Comparison of ENCODE assay signal across 1 cellular context in the genomic region with DNA sequence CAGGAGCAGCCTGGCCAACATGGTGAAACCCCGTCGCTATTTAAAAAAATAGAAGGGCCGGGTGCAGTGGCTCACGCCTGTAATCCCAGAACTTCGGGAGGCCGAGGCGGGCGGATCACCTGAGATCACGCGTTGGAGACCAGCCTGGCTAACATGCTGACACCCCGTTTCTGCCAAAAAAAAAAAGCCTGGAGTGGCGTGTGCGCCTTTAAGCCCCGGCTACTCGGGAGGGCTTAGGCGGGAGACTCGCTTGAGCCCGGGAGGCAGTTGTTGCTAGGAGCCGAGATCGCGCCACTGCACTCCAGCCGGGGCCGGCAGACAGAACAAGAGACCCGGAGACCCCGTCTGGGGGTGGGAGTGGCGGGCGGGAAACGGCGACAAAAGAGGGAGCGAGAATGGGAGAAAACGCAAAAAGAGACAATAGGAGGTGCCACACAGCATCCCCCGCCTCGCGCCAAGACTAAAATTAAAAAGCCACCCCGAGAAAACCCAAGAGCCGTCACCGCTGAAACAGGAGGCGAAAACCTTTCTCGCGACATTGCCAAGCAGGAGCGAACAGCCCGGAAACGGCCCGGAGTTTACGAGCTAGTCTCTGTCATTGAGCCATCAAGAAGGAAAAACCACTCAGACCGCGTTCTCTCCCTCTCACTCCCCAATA.
TF ChIP-seq lines count a peak whose summit lies in the region.
"Not testable (repeated sequence)": the region's sequence is repeated elsewhere in the genome, so short reads cannot be mapped to it uniquely, and the experiment has no call there.

No MANE protein-coding gene starts in this region.

TF ChIP-seq in K562, 482 proteins besides CTCF, POLR2A, EP300 and RAD21 (continued from another document and continues in another):
- TF ChIP-seq POLR2AphosphoS5 (IDR thresholded peaks at IDR 0.05; ENCODE audit: control insufficient read depth, insufficient read depth, low read depth, low read length) (peak; percentile 61; the same call in 1 of the 2 replicates), GABPB2 (CRISPR knock-in tag; conservative IDR thresholded peaks at IDR 0.05) (peak; percentile 98), TCFL5 (CRISPR knock-in tag; conservative IDR thresholded peaks at IDR 0.05) (peak; percentile 90), ZC3H4 (CRISPR knock-in tag; IDR thresholded peaks at IDR 0.05; ENCODE audit: borderline replicate concordance) (peak; percentile 98), TEAD1 (CRISPR knock-in tag; IDR thresholded peaks at IDR 0.05) (peak in 1 of 2 experiments; percentile 95; a peak in 2 of 4 replicates), NFXL1 (CRISPR knock-in tag; IDR thresholded peaks at IDR 0.05) (peak; percentile 96), ZNF778 (CRISPR knock-in tag; IDR thresholded peaks at IDR 0.05) (peak; percentile 93), ZFPM2 (CRISPR knock-in tag; IDR thresholded peaks at IDR 0.05) (peak; percentile 95), ZNF75A (CRISPR knock-in tag; IDR thresholded peaks at IDR 0.05) (peak; percentile 79; the same call in 1 of the 2 replicates), NR2F6 (CRISPR knock-in tag; IDR thresholded peaks at IDR 0.05) (peak; percentile 97), ELF4 (CRISPR knock-in tag; IDR thresholded peaks at IDR 0.05) (peak; percentile 100), HOXB6 (CRISPR knock-in tag; IDR thresholded peaks at IDR 0.05; ENCODE audit: borderline replicate concordance) (peak; percentile 97), LEF1 (IDR thresholded peaks at IDR 0.05) (peak; percentile 65; the same call in 1 of the 2 replicates), ZNF445 (CRISPR knock-in tag; IDR thresholded peaks at IDR 0.05; ENCODE audit: low read depth) (peak; percentile 98), ZFX (CRISPR knock-in tag; IDR thresholded peaks at IDR 0.05) (peak; percentile 34; the same call in 1 of the 2 replicates), ZNF431 (CRISPR knock-in tag; IDR thresholded peaks at IDR 0.05) (peak; percentile 38; the same call in 1 of the 2 replicates), SRF (CRISPR knock-in tag; IDR thresholded peaks at IDR 0.05) (peak; percentile 20 to 91; a peak in 3 of 4 replicates), CAMTA2 (CRISPR knock-in tag; conservative IDR thresholded peaks at IDR 0.05) (peak; percentile 95; the same call in 1 of the 2 replicates), ARHGAP35 (IDR thresholded peaks at IDR 0.05; ENCODE audit: partially characterized antibody) (peak; percentile 98), HMG20A (CRISPR knock-in tag; conservative IDR thresholded peaks at IDR 0.05) (peak; percentile 90), ATF7 (IDR thresholded peaks at IDR 0.05) (peak; percentile 67; the same call in 1 of the 2 replicates), POLR2B (IDR thresholded peaks at IDR 0.05; ENCODE audit: low read depth, partially characterized antibody) (peak; percentile 99), SUPT5H (IDR thresholded peaks at IDR 0.05) (peak; percentile 100), CXXC5 (CRISPR knock-in tag; IDR thresholded peaks at IDR 0.05) (peak; percentile 81), ZBED1 (IDR thresholded peaks at IDR 0.05) (0 out of 2 replicates have a peak, but pooled peaks have one; percentile 73), PHTF2 (CRISPR knock-in tag; IDR thresholded peaks at IDR 0.05) (peak; percentile 94)
- TF ChIP-seq, protein P1, sequence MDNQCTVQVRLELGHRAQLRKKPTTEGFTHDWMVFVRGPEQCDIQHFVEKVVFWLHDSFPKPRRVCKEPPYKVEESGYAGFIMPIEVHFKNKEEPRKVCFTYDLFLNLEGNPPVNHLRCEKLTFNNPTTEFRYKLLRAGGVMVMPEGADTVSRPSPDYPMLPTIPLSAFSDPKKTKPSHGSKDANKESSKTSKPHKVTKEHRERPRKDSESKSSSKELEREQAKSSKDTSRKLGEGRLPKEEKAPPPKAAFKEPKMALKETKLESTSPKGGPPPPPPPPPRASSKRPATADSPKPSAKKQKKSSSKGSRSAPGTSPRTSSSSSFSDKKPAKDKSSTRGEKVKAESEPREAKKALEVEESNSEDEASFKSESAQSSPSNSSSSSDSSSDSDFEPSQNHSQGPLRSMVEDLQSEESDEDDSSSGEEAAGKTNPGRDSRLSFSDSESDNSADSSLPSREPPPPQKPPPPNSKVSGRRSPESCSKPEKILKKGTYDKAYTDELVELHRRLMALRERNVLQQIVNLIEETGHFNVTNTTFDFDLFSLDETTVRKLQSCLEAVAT (IDR thresholded peaks at IDR 0.05) = peak; percentile 94 to 98
- TF ChIP-seq, protein P2, sequence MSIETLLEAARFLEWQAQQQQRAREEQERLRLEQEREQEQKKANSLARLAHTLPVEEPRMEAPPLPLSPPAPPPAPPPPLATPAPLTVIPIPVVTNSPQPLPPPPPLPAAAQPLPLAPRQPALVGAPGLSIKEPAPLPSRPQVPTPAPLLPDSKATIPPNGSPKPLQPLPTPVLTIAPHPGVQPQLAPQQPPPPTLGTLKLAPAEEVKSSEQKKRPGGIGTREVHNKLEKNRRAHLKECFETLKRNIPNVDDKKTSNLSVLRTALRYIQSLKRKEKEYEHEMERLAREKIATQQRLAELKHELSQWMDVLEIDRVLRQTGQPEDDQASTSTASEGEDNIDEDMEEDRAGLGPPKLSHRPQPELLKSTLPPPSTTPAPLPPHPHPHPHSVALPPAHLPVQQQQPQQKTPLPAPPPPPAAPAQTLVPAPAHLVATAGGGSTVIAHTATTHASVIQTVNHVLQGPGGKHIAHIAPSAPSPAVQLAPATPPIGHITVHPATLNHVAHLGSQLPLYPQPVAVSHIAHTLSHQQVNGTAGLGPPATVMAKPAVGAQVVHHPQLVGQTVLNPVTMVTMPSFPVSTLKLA (conservative IDR thresholded peaks at IDR 0.05) = peak in 1 of 2 experiments; percentile 53; a peak in 2 of 4 replicates
- TF ChIP-seq, protein P3, sequence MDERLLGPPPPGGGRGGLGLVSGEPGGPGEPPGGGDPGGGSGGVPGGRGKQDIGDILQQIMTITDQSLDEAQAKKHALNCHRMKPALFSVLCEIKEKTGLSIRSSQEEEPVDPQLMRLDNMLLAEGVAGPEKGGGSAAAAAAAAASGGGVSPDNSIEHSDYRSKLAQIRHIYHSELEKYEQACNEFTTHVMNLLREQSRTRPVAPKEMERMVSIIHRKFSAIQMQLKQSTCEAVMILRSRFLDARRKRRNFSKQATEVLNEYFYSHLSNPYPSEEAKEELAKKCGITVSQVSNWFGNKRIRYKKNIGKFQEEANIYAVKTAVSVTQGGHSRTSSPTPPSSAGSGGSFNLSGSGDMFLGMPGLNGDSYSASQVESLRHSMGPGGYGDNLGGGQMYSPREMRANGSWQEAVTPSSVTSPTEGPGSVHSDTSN (CRISPR knock-in tag; IDR thresholded peaks at IDR 0.05; ENCODE audit: low read depth) = not testable (repeated sequence)
- TF ChIP-seq, protein P3 (tag; conservative IDR thresholded peaks at IDR 0.05; ENCODE audit: low read depth) = peak; percentile 44; the same call in 1 of the 2 replicates
- TF ChIP-seq, protein P4, sequence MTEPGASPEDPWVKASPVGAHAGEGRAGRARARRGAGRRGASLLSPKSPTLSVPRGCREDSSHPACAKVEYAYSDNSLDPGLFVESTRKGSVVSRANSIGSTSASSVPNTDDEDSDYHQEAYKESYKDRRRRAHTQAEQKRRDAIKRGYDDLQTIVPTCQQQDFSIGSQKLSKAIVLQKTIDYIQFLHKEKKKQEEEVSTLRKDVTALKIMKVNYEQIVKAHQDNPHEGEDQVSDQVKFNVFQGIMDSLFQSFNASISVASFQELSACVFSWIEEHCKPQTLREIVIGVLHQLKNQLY (CRISPR knock-in tag; conservative IDR thresholded peaks at IDR 0.05) = peak in 1 of 2 experiments; percentile 98; a peak in 2 of 4 replicates
- TF ChIP-seq, protein P5, sequence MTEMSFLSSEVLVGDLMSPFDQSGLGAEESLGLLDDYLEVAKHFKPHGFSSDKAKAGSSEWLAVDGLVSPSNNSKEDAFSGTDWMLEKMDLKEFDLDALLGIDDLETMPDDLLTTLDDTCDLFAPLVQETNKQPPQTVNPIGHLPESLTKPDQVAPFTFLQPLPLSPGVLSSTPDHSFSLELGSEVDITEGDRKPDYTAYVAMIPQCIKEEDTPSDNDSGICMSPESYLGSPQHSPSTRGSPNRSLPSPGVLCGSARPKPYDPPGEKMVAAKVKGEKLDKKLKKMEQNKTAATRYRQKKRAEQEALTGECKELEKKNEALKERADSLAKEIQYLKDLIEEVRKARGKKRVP (CRISPR knock-in tag; IDR thresholded peaks at IDR 0.05) = peak; percentile 97
- TF ChIP-seq, protein P6, sequence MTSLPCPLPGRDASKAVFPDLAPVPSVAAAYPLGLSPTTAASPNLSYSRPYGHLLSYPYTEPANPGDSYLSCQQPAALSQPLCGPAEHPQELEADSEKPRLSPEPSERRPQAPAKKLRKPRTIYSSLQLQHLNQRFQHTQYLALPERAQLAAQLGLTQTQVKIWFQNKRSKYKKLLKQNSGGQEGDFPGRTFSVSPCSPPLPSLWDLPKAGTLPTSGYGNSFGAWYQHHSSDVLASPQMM (CRISPR knock-in tag; IDR thresholded peaks at IDR 0.05) = peak; percentile 94
- TF ChIP-seq, protein P7, sequence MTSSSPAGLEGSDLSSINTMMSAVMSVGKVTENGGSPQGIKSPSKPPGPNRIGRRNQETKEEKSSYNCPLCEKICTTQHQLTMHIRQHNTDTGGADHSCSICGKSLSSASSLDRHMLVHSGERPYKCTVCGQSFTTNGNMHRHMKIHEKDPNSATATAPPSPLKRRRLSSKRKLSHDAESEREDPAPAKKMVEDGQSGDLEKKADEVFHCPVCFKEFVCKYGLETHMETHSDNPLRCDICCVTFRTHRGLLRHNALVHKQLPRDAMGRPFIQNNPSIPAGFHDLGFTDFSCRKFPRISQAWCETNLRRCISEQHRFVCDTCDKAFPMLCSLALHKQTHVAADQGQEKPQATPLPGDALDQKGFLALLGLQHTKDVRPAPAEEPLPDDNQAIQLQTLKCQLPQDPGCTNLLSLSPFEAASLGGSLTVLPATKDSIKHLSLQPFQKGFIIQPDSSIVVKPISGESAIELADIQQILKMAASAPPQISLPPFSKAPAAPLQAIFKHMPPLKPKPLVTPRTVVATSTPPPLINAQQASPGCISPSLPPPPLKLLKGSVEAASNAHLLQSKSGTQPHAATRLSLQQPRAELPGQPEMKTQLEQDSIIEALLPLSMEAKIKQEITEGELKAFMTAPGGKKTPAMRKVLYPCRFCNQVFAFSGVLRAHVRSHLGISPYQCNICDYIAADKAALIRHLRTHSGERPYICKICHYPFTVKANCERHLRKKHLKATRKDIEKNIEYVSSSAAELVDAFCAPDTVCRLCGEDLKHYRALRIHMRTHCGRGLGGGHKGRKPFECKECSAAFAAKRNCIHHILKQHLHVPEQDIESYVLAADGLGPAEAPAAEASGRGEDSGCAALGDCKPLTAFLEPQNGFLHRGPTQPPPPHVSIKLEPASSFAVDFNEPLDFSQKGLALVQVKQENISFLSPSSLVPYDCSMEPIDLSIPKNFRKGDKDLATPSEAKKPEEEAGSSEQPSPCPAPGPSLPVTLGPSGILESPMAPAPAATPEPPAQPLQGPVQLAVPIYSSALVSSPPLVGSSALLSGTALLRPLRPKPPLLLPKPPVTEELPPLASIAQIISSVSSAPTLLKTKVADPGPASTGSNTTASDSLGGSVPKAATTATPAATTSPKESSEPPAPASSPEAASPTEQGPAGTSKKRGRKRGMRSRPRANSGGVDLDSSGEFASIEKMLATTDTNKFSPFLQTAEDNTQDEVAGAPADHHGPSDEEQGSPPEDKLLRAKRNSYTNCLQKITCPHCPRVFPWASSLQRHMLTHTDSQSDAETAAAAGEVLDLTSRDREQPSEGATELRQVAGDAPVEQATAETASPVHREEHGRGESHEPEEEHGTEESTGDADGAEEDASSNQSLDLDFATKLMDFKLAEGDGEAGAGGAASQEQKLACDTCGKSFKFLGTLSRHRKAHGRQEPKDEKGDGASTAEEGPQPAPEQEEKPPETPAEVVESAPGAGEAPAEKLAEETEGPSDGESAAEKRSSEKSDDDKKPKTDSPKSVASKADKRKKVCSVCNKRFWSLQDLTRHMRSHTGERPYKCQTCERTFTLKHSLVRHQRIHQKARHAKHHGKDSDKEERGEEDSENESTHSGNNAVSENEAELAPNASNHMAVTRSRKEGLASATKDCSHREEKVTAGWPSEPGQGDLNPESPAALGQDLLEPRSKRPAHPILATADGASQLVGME (CRISPR knock-in tag; IDR thresholded peaks at IDR 0.05) = peak; percentile 82; the same call in 1 of the 2 replicates
- TF ChIP-seq, protein P8, sequence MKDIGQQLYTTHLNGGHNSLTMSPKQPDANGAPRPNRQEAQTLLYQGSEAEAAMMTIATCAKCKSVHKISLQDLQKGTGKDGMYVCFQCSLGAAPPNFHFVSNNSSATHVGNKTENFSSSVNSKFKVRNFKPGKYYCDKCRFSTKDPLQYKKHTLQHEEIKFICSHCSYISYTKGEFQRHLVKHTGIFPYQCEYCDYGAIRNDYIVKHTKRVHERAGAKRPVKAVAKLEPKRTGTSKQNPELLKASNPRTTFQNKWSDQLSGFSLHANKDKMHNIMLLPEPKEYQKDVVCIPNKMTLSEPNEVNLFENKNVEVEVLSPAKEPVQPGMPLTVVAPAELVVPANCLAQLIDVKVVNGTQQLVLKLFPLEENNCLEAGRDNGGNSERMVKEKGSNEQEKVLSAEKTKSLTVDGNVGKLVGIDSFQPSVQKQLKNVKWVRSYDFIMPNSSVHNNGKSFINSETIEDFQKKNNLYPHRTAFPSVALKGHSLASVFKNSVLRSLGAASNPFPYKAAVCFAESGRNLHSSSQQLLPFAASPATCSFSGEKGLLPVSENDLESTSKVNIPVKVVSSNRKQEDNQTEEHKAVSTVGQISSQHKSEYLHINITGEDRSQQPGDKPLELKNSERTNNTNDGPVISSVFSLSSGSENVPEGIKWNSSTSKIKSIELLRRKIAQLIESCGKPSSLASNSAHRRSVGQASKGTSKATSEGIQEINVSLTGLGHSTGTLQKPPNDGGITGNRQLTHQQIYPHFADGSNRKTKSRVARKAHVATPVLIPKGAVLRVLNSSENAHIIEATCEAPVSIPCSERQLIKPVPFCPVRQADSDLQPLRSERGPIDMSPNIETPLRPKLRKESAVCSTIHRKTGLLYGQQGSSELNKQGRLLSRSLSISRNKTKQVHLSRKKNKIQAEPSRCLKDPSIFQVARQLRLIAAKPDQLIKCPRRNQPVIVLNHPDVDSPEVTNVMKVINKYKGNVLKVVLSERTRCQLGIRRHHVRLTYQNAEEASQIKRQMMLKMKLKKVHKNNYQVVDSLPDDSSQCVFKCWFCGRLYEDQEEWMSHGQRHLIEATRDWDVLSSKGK (CRISPR knock-in tag; IDR thresholded peaks at IDR 0.05) = peak; percentile 92; the same call in 1 of the 2 replicates
- TF ChIP-seq, protein P9, sequence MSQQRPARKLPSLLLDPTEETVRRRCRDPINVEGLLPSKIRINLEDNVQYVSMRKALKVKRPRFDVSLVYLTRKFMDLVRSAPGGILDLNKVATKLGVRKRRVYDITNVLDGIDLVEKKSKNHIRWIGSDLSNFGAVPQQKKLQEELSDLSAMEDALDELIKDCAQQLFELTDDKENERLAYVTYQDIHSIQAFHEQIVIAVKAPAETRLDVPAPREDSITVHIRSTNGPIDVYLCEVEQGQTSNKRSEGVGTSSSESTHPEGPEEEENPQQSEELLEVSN (IDR thresholded peaks at IDR 0.05; ENCODE audit: borderline replicate concordance in 1 of 2, extremely low read depth in 1 of 2, insufficient read depth in 1 of 2, insufficient read length in 1 of 2, low read depth in 1 of 2, low read length in 1 of 2, poor library complexity in 1 of 2, severe bottlenecking in 1 of 2) = peak in 1 of 2 experiments; percentile 43
